25 cellular contexts compared by ENCODE assay signal in the genomic region with DNA sequence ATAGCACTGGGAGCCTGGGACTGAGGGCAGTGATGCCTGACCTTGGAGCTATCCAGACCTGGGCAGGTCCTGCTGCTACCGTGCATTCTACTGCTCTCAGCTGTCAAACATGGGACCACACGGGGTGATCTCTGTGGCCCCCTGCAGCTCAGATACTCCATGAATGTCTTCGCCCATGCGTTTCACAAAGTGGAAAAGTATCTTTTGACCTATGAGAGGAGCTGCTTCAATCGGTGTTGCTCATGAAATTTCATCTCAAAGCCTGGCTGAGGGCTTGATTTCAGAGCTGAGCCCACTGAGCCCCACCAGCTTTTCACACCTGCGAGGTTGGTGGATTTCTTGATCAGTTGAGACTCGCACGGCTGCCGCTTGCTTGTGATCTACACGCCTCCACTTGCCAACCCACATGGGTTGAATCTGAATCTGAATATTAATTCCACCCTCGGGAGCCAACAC. TPM values are rescaled to one million over a fixed set of nuclear protein-coding genes. Genes with fewer than 3 reads are reported as not detected.
DNase-seq lines count a peak whose midpoint lies in the region; ATAC-seq and TF ChIP-seq lines count a peak whose summit lies in the region.
"Had no signal": no experiment of that assay in that cellular context is flagged by ENCODE, and none has a peak within 500 bp of the region (broad histone marks: within the 10 kb centered on the region; RNA-seq: fewer than 3 reads in every experiment).

No MANE protein-coding gene starts in this region.

- H3K4me2 ChIP-seq in PC-3 (ENCODE audit: low read length): no peak overlapping the region
- H3K4me2 ChIP-seq: A549 had no signal

- H3K27ac ChIP-seq in right atrium auricular region (no peak overlapping the region), gastroesophageal sphincter (peak overlapping the region in 3 of 4 donors; percentile 43 to 77 (median 56)), PC-3 (ENCODE audit: low read length) (no peak overlapping the region)
- H3K27ac ChIP-seq: A549, left ventricle myocardium inferior had no signal

- intact Hi-C loops in left cardiac atrium (cut with DNase I): no loop called here
- intact Hi-C loops in PC-3 (cut with micrococcal nuclease): no loop called here
- intact Hi-C loops in cardiac septum (cut with DNase I): no loop called here

- WGBS in gastroesophageal sphincter (ENCODE audit: low coverage in 1 of 2), 2 donors: 46 to 79% methylated on average over 8 to 10 of the region's 11 CpGs

- DNase-seq in right atrium auricular region (ENCODE audit: low spot score) (peak; percentile 53), left cardiac atrium (no peak), nephron progenitor cell (peak; percentile 18), PC-3 (no peak), cardiac septum (ENCODE audit: low spot score) (no peak), NCI-H187 treated with DMSO at 0.1 percent for 48 hours (lab: John Stamatoyannopoulos, UW) (no peak)
- DNase-seq: activated CD4-positive, alpha-beta T cell treated with anti-CD3 and anti-CD28 coated beads for 36 hours; BE2C; COR-L47; effector memory CD4-positive, alpha-beta T cell; glutamatergic neuron; left ventricle myocardium inferior; mucosa of descending colon; NCI-H1105; NCI-H2081 treated with DMSO at 0.1 percent for 48 hours; NCI-H524 treated with DMSO at 0.1 percent for 48 hours; RPMI8226; stimulated activated CD4-positive, alpha-beta T cell treated with anti-CD3 and anti-CD28 coated beads, Interleukin-4, amount 100 ng/mL, for 4 hours; stimulated activated naive CD8-positive, alpha-beta T cell treated with anti-CD3 and anti-CD28 coated beads, Interleukin-15, amount 100 ng/mL, for 72 hours had no signal

- no peak overlapping the region for H2AFZ ChIP-seq in PC-3 (ENCODE audit: low read length)

- peaks cover 8% of the 10 kb centered on the region for H3K27me3 Mint-ChIP-seq in nephron progenitor cell (ENCODE audit: low read depth, poor library complexity)
- H3K27me3 Mint-ChIP-seq: type B pancreatic cell had no signal

- ATAC-seq in left cardiac atrium: no peak
- no peak for ATAC-seq in gastroesophageal sphincter
- no peak for ATAC-seq in PC-3
- ATAC-seq in HG02759 (IDR thresholded peaks at IDR 0.05; ENCODE audit: unreplicated experiment): no peak
- ATAC-seq: A549; activated CD4-positive, alpha-beta T cell treated with anti-CD3 and anti-CD28 coated beads for 36 hours; activated naive CD4-positive, alpha-beta T cell treated with anti-CD3 and anti-CD28 coated beads, Interleukin-2, amount 50 U/mL, for 72 hours; mucosa of descending colon; stimulated activated naive CD8-positive, alpha-beta T cell treated with anti-CD3 and anti-CD28 coated beads, Interleukin-15, amount 100 ng/mL, for 72 hours had no signal

- H3K36me3 ChIP-seq in right atrium auricular region (no peaks in the 10 kb centered on the region), gastroesophageal sphincter (no peaks in the 10 kb centered on the region), PC-3 (ENCODE audit: low read depth, low read length) (no peaks in the 10 kb centered on the region)
- H3K36me3 ChIP-seq: BE2C, left ventricle myocardium inferior had no signal

- peaks cover 23% of the 10 kb centered on the region for H3K4me1 Mint-ChIP-seq in nephron progenitor cell
- H3K4me1 Mint-ChIP-seq: activated CD4-positive, alpha-beta T cell treated with anti-CD3 and anti-CD28 coated beads for 36 hours; stimulated activated naive CD8-positive, alpha-beta T cell treated with anti-CD3 and anti-CD28 coated beads, Interleukin-15, amount 100 ng/mL, for 72 hours had no signal

- H3F3A ChIP-seq in PC-3 (ENCODE audit: low read length, unreplicated experiment): no peaks in the 10 kb centered on the region

- TF ChIP-seq EP300 in gastroesophageal sphincter (IDR thresholded peaks at IDR 0.05): no peak

- TF ChIP-seq POLR2A in gastroesophageal sphincter (IDR thresholded peaks at IDR 0.05): no peak

- no peaks in the 10 kb centered on the region for H4K20me1 ChIP-seq in PC-3 (ENCODE audit: low read length)

- no peaks in the 10 kb centered on the region for H3K79me2 ChIP-seq in PC-3 (ENCODE audit: low read length)

- H3K36me3 Mint-ChIP-seq in nephron progenitor cell (ENCODE audit: low read depth): peaks cover 6% of the 10 kb centered on the region
- H3K36me3 Mint-ChIP-seq: type B pancreatic cell had no signal

- H3K4me3 ChIP-seq in right atrium auricular region (no peak overlapping the region), gastroesophageal sphincter (peak overlapping the region in 1 of 2 donors; percentile 10), PC-3 (ENCODE audit: low read length) (no peak overlapping the region)
- H3K4me3 ChIP-seq: A549, left ventricle myocardium inferior, mucosa of descending colon had no signal

- H3K9me3 ChIP-seq in right atrium auricular region (peaks cover 0 to 12% of the 10 kb centered on the region in 2 donors), gastroesophageal sphincter (peaks cover 0 to 11% (median 0%) of the 10 kb centered on the region in 3 donors), PC-3 (ENCODE audit: low read length) (no peaks in the 10 kb centered on the region)
- H3K9me3 ChIP-seq: BE2C had no signal

- CTCF ChIA-PET in PC-3 (lab: Charles Lee): no interaction called here

- TF ChIP-seq CTCF in right atrium auricular region (IDR thresholded peaks at IDR 0.05) (no peak), gastroesophageal sphincter (IDR thresholded peaks at IDR 0.05) (no peak), nephron progenitor cell (IDR thresholded peaks at IDR 0.05) (no peak), PC-3 (conservative IDR thresholded peaks at IDR 0.05; ENCODE audit: low read depth, low read length) (no peak)

- no peak overlapping the region for H3K4me3 Mint-ChIP-seq in nephron progenitor cell
- H3K4me3 Mint-ChIP-seq: activated CD4-positive, alpha-beta T cell treated with anti-CD3 and anti-CD28 coated beads for 36 hours; stimulated activated naive CD8-positive, alpha-beta T cell treated with anti-CD3 and anti-CD28 coated beads, Interleukin-15, amount 100 ng/mL, for 72 hours; T-helper 1 cell treated with Interleukin-12 subunit alpha and Interleukin-12 subunit beta and Interleukin-4 antibody, amounts not matched to agents 30 μg/mL and 1 μg/mL, for 36 hours; type B pancreatic cell had no signal

- H3K9ac ChIP-seq in PC-3 (ENCODE audit: low read length): no peak overlapping the region

- no peak overlapping the region for H3K27ac Mint-ChIP-seq in nephron progenitor cell
- H3K27ac Mint-ChIP-seq: activated CD4-positive, alpha-beta T cell treated with anti-CD3 and anti-CD28 coated beads for 36 hours; activated naive CD4-positive, alpha-beta T cell treated with anti-CD3 and anti-CD28 coated beads, Interleukin-2, amount 50 U/mL, for 72 hours; T-helper 1 cell treated with Interleukin-12 subunit alpha and Interleukin-12 subunit beta and Interleukin-4 antibody, amounts not matched to agents 30 μg/mL and 1 μg/mL, for 36 hours; type B pancreatic cell had no signal

- H3K9me3 Mint-ChIP-seq in nephron progenitor cell: peaks cover 17% of the 10 kb centered on the region
- H3K9me3 Mint-ChIP-seq: T-helper 1 cell treated with Interleukin-12 subunit alpha and Interleukin-12 subunit beta and Interleukin-4 antibody, amounts not matched to agents 30 μg/mL and 1 μg/mL, for 36 hours had no signal

- POLR2A ChIA-PET in PC-3 (lab: Charles Lee; ENCODE audit: unreplicated experiment): no interaction called here

- no TSS peak for BruUV-seq in PC-3 (replicated peaks; lab: Mats Ljungman, UMichigan)

- no peaks in the 10 kb centered on the region for H3K9me2 ChIP-seq in PC-3 (replicated peaks; ENCODE audit: low read length)

- H3K4me1 ChIP-seq in right atrium auricular region (no peaks in the 10 kb centered on the region), gastroesophageal sphincter (peaks cover 3 to 37% (median 4%) of the 10 kb centered on the region in 3 donors), PC-3 (ENCODE audit: insufficient read depth, low read length) (no peaks in the 10 kb centered on the region)
- H3K4me1 ChIP-seq: A549, BE2C, left ventricle myocardium inferior had no signal

- H3K27me3 ChIP-seq in right atrium auricular region (no peaks in the 10 kb centered on the region), gastroesophageal sphincter (no peaks in the 10 kb centered on the region), PC-3 (ENCODE audit: low read length) (no peaks in the 10 kb centered on the region)

RNA-seq across cellular contexts. Expression of gene ING2, which starts 35.7 kb away (rescaled TPM):
- total RNA-seq in right atrium auricular region (1 to 10 TPM; 4.6 to 7.7 TPM), left cardiac atrium (1 to 10 TPM; 5.4 to 6.2 TPM), gastroesophageal sphincter (10 to 100 TPM; 27.9 to 64.4 (median 48.4) TPM), PC-3 (2014; rRNA removed) (12.4 and 17.3 TPM in 2 replicates), cardiac septum (6.2 TPM)

Comparison
In these comparisons a context has a peak if more than half of its experiments do, and no peak if none do; other contexts are left out.
1. DNase-seq: peak in right atrium auricular region (single experiment) and nephron progenitor cell (single experiment); none in left cardiac atrium (single experiment), PC-3 (single experiment), cardiac septum (single experiment) and NCI-H187 treated with DMSO at 0.1 percent for 48 hours (single experiment).
2. H3K27ac ChIP-seq: peak in gastroesophageal sphincter (3 of 4); none in right atrium auricular region (0 of 2) and PC-3 (single experiment).